Comparison of ENCODE assay signal across 14 cellular contexts in genomic region chr5:178388381-178389030, GRCh38.
DNase-seq lines count a peak whose midpoint lies in the region; ATAC-seq and TF ChIP-seq lines count a peak whose summit lies in the region.
"Had no signal": no experiment of that assay in that cellular context is flagged by ENCODE, and none has a peak within 500 bp of the region (broad histone marks: within the 10 kb centered on the region; RNA-seq: fewer than 3 reads in every experiment).

No MANE protein-coding gene starts in this region.

- intact Hi-C loops in mucosa of descending colon (cut with DNase I, micrococcal nuclease): no loop called here

- H3K4me3 Mint-ChIP-seq in nephron progenitor cell: no peak overlapping the region
- H3K4me3 Mint-ChIP-seq: B cell had no signal

- peak; percentile 62 for DNase-seq in CD1c-positive myeloid dendritic cell (ENCODE audit: extremely low spot score)
- peak; percentile 88 for DNase-seq in MG63
- peak; percentile 32 for DNase-seq in fibroblast of pulmonary artery (ENCODE audit: low read depth)
- peak in 2 of 3 donors; percentile 25 to 58 for DNase-seq in mucosa of descending colon
- no peak for DNase-seq in stimulated activated naive CD8-positive, alpha-beta T cell treated with anti-CD3 and anti-CD28 coated beads, Interleukin-15, Interleukin-2, amounts not matched to agents 100 U/mL and 50 U/mL, for 24 hours
- DNase-seq in NOMO-1 (lab: John Stamatoyannopoulos, UW; ENCODE audit: unreplicated experiment in 2 of 2): no peak
- no peak for DNase-seq in OCI-M1 (lab: John Stamatoyannopoulos, UW)
- no peak for DNase-seq in nephron progenitor cell
- DNase-seq: activated CD4-positive, CD25-positive, alpha-beta regulatory T cell; activated T-cell treated with anti-CD3 and anti-CD28 coated beads for 4 hours; NCI-H1048; NCI-H510A treated with DMSO at 0.1 percent for 48 hours had no signal

- no peak overlapping the region for H3K4me3 ChIP-seq in MG63
- no peak overlapping the region for H3K4me3 ChIP-seq in fibroblast of pulmonary artery (replicated peaks; ENCODE audit: low read depth, low read length)
- H3K4me3 ChIP-seq in mucosa of descending colon: no peak overlapping the region
- H3K4me3 ChIP-seq: SK-N-MC had no signal

- H3K36me3 ChIP-seq in MG63 (peaks cover 7% of the 10 kb centered on the region), mucosa of descending colon (ENCODE audit: low read depth) (no peaks in the 10 kb centered on the region)

- H3K36me3 Mint-ChIP-seq in nephron progenitor cell (ENCODE audit: low read depth): no peaks in the 10 kb centered on the region

- no peaks in the 10 kb centered on the region for H3K9me3 Mint-ChIP-seq in nephron progenitor cell

- ATAC-seq in mucosa of descending colon: peak; percentile 47
- no peak for ATAC-seq in stimulated activated naive CD8-positive, alpha-beta T cell treated with anti-CD3 and anti-CD28 coated beads, Interleukin-15, Interleukin-2, amounts not matched to agents 100 U/mL and 50 U/mL, for 24 hours

- peaks cover 10% of the 10 kb centered on the region for H3K27me3 Mint-ChIP-seq in nephron progenitor cell (ENCODE audit: low read depth, poor library complexity)

- TF ChIP-seq CTCF in fibroblast of pulmonary artery (IDR thresholded peaks at IDR 0.05; ENCODE audit: low read length, missing control alignments): no peak
- TF ChIP-seq CTCF in mucosa of descending colon (IDR thresholded peaks at IDR 0.05): no peak
- TF ChIP-seq CTCF in nephron progenitor cell (IDR thresholded peaks at IDR 0.05): no peak

- peaks cover 60% of the 10 kb centered on the region for H3K4me1 Mint-ChIP-seq in nephron progenitor cell
- H3K4me1 Mint-ChIP-seq: B cell had no signal

- H3K27ac Mint-ChIP-seq in nephron progenitor cell: no peak overlapping the region
- H3K27ac Mint-ChIP-seq: B cell had no signal

- no peaks in the 10 kb centered on the region for H3K27me3 ChIP-seq in MG63

- H3K9me3 ChIP-seq in MG63 (no peaks in the 10 kb centered on the region), mucosa of descending colon (no peaks in the 10 kb centered on the region)

- no peaks in the 10 kb centered on the region for H3K4me1 ChIP-seq in mucosa of descending colon (ENCODE audit: low read depth)

Comparison
In these comparisons a context has a peak if more than half of its experiments do, and no peak if none do; other contexts are left out.
1. DNase-seq: peak in CD1c-positive myeloid dendritic cell (single experiment), MG63 (single experiment), fibroblast of pulmonary artery (single experiment) and mucosa of descending colon (2 of 3); none in stimulated activated naive CD8-positive, alpha-beta T cell treated with anti-CD3 and anti-CD28 coated beads, Interleukin-15, Interleukin-2, amounts not matched to agents 100 U/mL and 50 U/mL, for 24 hours (single experiment), NOMO-1 (0 of 2), OCI-M1 (single experiment) and nephron progenitor cell (single experiment).